In the genomic region with DNA sequence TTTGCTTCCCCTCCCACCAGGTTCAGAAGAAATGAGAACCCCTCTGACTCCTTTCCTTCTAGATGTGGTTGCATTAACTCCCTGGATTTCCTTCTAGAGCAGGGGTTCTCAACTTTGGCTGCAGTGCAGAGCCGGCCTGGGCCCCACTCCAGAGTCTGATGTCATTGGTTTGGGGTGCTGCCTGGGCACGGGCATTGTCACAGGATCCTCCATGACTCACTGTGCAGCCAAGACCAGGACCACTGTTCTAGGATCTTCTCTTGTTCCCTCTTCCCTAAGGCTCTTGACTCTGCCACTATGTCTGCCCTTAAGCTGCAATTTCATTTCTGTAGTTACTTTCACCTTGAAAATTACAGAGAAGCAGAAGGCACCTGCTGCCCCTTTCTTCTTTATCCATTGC, we compare ENCODE assay signal across 10 cellular contexts. TPM values are rescaled to one million over a fixed set of nuclear protein-coding genes. Genes with fewer than 3 reads are reported as not detected.
DNase-seq lines count a peak whose midpoint lies in the region; TF ChIP-seq lines count a peak whose summit lies in the region.
"Had no signal": no experiment of that assay in that cellular context is flagged by ENCODE, and none has a peak within 500 bp of the region (broad histone marks: within the 10 kb centered on the region; RNA-seq: fewer than 3 reads in every experiment).

No MANE protein-coding gene starts in this region.

- TF ChIP-seq CTCF in epithelial cell of esophagus (IDR thresholded peaks at IDR 0.05; ENCODE audit: insufficient read depth, low read depth, low read length, missing control alignments), result no peak

- no peak overlapping the region for H3K4me3 ChIP-seq in epithelial cell of esophagus (ENCODE audit: low read length)
- no peak overlapping the region for H3K4me3 ChIP-seq in H7 (ENCODE audit: insufficient read depth, low read depth, low read length)

- H3K36me3 ChIP-seq in H7 (replicated peaks; ENCODE audit: control insufficient read depth, insufficient read depth, low read length), result no peaks in the 10 kb centered on the region

- no peaks in the 10 kb centered on the region for H3K27me3 ChIP-seq in H7 (ENCODE audit: control insufficient read depth, insufficient read depth, low read length)

- DNase-seq in AG08396 (ENCODE audit: low spot score) (peak; percentile 38), MV-4-11 (lab: John Stamatoyannopoulos, UW) (peak; percentile 42), epithelial cell of esophagus (ENCODE audit: low read depth) (peak; percentile 55), midbrain (lab: John Stamatoyannopoulos, UW) (peak; percentile 44), H7 (no peak), NCI-H128 (lab: John Stamatoyannopoulos, UW; ENCODE audit: unreplicated experiment) (no peak), NCI-H1105 (lab: John Stamatoyannopoulos, UW) (no peak)
- DNase-seq in activated CD4-positive, CD25-positive, alpha-beta regulatory T cell treated with anti-CD3 and anti-CD28 coated beads, Interleukin-2, amount 50 U/mL, for 72 hours, result no peak
- DNase-seq: CD4-positive, alpha-beta T cell; stimulated activated naive CD4-positive, alpha-beta T cell had no signal

RNA-seq across cellular contexts. Expression of gene TBC1D8, which starts 31.8 kb away (rescaled TPM):
- 29.8 and 53.2 TPM in 2 replicates for total RNA-seq in H7 (2014; rRNA removed; shearing (Covaris generic))

Comparison
In these comparisons a context has a peak if more than half of its experiments do, and no peak if none do; other contexts are left out.
1. DNase-seq: peak in AG08396 (single experiment), MV-4-11 (single experiment), epithelial cell of esophagus (single experiment) and midbrain (single experiment); none in activated CD4-positive, CD25-positive, alpha-beta regulatory T cell treated with anti-CD3 and anti-CD28 coated beads, Interleukin-2, amount 50 U/mL, for 72 hours (single experiment), H7 (single experiment), NCI-H128 (single experiment) and NCI-H1105 (single experiment).